ENCODE assay signal across 12 cellular contexts in the genomic region with DNA sequence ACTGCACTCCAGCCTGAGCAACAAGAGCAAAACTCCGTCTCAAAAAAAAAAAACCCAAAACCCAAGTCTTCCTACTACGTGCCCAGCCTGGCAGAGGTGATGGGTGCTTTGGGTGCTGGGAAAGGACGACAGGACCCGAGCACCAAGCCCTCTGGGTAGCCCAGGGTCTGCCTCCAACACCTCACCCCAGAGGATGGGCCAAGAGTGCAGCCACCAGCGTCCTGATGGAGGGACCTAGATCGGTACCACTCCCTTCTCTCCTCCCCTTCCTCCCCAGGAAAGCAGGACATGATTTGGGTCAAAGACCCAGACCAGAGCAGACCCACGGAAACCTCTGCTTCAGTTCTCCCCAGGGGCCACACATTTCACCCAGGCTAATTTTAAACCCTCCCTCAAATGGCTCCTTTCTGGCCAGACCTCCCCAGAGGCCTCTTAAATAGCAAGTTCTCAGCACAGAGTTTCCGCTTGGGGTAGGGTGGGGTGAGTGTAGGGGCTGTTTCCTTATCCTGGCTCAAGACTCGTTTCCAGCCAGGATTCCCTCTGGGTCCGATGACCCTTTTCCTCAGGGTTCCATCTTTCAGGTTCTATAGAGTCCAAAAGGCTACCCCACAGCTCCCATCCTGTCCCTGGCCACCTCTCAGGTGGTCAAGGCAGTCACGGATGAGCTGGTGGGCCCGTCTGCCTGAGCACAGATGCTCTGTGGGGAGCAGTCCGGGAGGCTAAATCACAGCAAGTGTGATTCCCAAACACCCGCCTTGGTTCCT. TPM values are rescaled to one million over a fixed set of nuclear protein-coding genes. Genes with fewer than 3 reads are reported as not detected.
DNase-seq lines count a peak whose midpoint lies in the region; ATAC-seq and TF ChIP-seq lines count a peak whose summit lies in the region.
"Had no signal": no experiment of that assay in that cellular context is flagged by ENCODE, and none has a peak within 500 bp of the region (broad histone marks: within the 10 kb centered on the region; RNA-seq: fewer than 3 reads in every experiment).

No MANE protein-coding gene starts in this region.

- H3K36me3 ChIP-seq in BLaER1: no peaks in the 10 kb centered on the region
- no peaks in the 10 kb centered on the region for H3K36me3 ChIP-seq in left ventricle myocardium inferior
- no peaks in the 10 kb centered on the region for H3K36me3 ChIP-seq in thyroid gland
- no peaks in the 10 kb centered on the region for H3K36me3 ChIP-seq in testis (ENCODE audit: low read depth, missing control alignments)

- no peak for TF ChIP-seq POLR2A in thyroid gland (IDR thresholded peaks at IDR 0.05)
- TF ChIP-seq POLR2A in testis (IDR thresholded peaks at IDR 0.05): no peak

- H3K9me3 ChIP-seq in BLaER1 (no peaks in the 10 kb centered on the region), left ventricle myocardium inferior (replicated peaks) (no peaks in the 10 kb centered on the region), thyroid gland (no peaks in the 10 kb centered on the region), testis (no peaks in the 10 kb centered on the region)

- no peak for TF ChIP-seq CTCF in left ventricle myocardium inferior (IDR thresholded peaks at IDR 0.05; ENCODE audit: borderline replicate concordance)
- TF ChIP-seq CTCF in thyroid gland (IDR thresholded peaks at IDR 0.05): no peak
- no peak for TF ChIP-seq CTCF in testis (IDR thresholded peaks at IDR 0.05)
- no peak for TF ChIP-seq CTCF in omental fat pad (IDR thresholded peaks at IDR 0.05)

- WGBS in thyroid gland, 2 donors: 84 to 88% methylated on average over 14 of the region's 14 CpGs
- WGBS in testis, 2 donors: 79 to 85% methylated on average over 13 to 14 of the region's 14 CpGs

- DNase-seq in left ventricle myocardium inferior (no peak), thyroid gland (no peak), testis (no peak), Ammon's horn (ENCODE audit: low spot score) (no peak), omental fat pad (ENCODE audit: low spot score) (no peak)
- DNase-seq: activated CD8-positive, alpha-beta T cell treated with anti-CD3 and anti-CD28 coated beads, Interleukin-2, amount 10 ng/mL, durations not matched to agents 7 days and 5 days; NCI-H1436; NCI-H82; stimulated activated naive CD4-positive, alpha-beta T cell had no signal

- H3K4me3 ChIP-seq in BLaER1: peak overlapping the region; percentile 53
- no peak overlapping the region for H3K4me3 ChIP-seq in left ventricle myocardium inferior
- no peak overlapping the region for H3K4me3 ChIP-seq in thyroid gland (replicated peaks in 1 of 3)
- no peak overlapping the region for H3K4me3 ChIP-seq in testis

- ATAC-seq in GM19463 (IDR thresholded peaks at IDR 0.05; ENCODE audit: unreplicated experiment) (peak; percentile 64), HG03432 (IDR thresholded peaks at IDR 0.05; ENCODE audit: unreplicated experiment) (peak; percentile 63), omental fat pad (ENCODE audit: low FRiP score) (no peak)
- ATAC-seq: activated CD8-positive, alpha-beta T cell treated with anti-CD3 and anti-CD28 coated beads, Interleukin-2, amount 10 ng/mL, durations not matched to agents 7 days and 5 days had no signal

- intact Hi-C loops in left ventricle myocardium inferior (cut with micrococcal nuclease): no loop called here
- intact Hi-C loops in thyroid gland (cut with DNase I): no loop called here
- intact Hi-C loops in testis (cut with DNase I; ENCODE audit: low total_unique reads): no loop called here

- H3K9ac ChIP-seq in BLaER1: peak overlapping the region; percentile 60

- no peaks in the 10 kb centered on the region for H4K20me1 ChIP-seq in BLaER1

- no peaks in the 10 kb centered on the region for H3K27me3 ChIP-seq in BLaER1
- H3K27me3 ChIP-seq in left ventricle myocardium inferior (ENCODE audit: low read depth): no peaks in the 10 kb centered on the region
- no peaks in the 10 kb centered on the region for H3K27me3 ChIP-seq in thyroid gland
- no peaks in the 10 kb centered on the region for H3K27me3 ChIP-seq in testis

- peak overlapping the region; percentile 98 for H3K4me2 ChIP-seq in BLaER1

- H3K27ac ChIP-seq in BLaER1 (peak overlapping the region; percentile 71), left ventricle myocardium inferior (replicated peaks) (peak overlapping the region; percentile 54), thyroid gland (no peak overlapping the region), testis (no peak overlapping the region)

- H3K4me1 ChIP-seq in BLaER1 (peaks cover 94% of the 10 kb centered on the region), left ventricle myocardium inferior (peaks cover 68% of the 10 kb centered on the region), thyroid gland (no peaks in the 10 kb centered on the region), testis (no peaks in the 10 kb centered on the region)

RNA-seq across cellular contexts. Expression of gene RBPMS2, which starts 20.5 kb away (rescaled TPM):
- total RNA-seq in left ventricle myocardium inferior (276 TPM), thyroid gland (1 to 10 TPM; 2.6 to 3.5 (median 3.1) TPM), testis (1 to 10 TPM; 5.0 to 5.8 TPM), omental fat pad (1 to 10 TPM; 1.4 to 3.1 (median 2.8) TPM)
- 9.7 TPM for polyA plus RNA-seq in testis (ENCODE audit: insufficient read depth, low read depth, low replicate concordance)
- total RNA-seq: activated CD8-positive, alpha-beta T cell treated with anti-CD3 and anti-CD28 coated beads, Interleukin-2, amount 10 ng/mL, durations not matched to agents 7 days and 5 days had no signal

Comparison
In these comparisons a context has a peak if more than half of its experiments do, and no peak if none do; other contexts are left out.
1. H3K27ac ChIP-seq: peak in BLaER1 (single experiment) and left ventricle myocardium inferior (single experiment); none in thyroid gland (0 of 3) and testis (0 of 2).
2. RNA of gene RBPMS2, which starts 20.5 kb away (total RNA-seq): 276 TPM in left ventricle myocardium inferior (single experiment); 5.0 to 5.8 TPM in testis, 2.6 to 3.5 TPM in thyroid gland and 1.4 to 3.1 TPM in omental fat pad; every median in the first group is over 10 times any median in the second.